ENCODE assay signal across 19 cellular contexts in the genomic region with DNA sequence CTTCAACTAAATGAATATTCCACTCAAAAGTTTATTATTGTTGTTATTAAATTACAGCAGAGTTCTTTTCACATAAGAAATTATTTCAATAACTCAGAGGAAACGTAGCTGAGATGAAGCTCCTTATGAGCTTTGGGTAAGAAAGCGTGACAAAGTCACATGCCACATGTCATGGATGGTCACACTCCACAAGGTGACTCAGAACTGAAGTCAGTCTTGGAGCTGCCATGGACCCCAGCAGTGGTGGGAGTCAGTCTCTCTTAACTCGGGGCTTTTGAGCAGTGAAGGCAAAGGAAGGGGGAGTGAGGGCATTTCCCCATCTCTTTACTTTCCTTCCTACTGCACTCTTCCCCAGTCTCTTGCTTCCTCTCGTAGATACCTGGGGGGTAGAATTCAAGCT.
DNase-seq lines count a peak whose midpoint lies in the region; ATAC-seq and TF ChIP-seq lines count a peak whose summit lies in the region.
"Had no signal": no experiment of that assay in that cellular context is flagged by ENCODE, and none has a peak within 500 bp of the region (broad histone marks: within the 10 kb centered on the region; RNA-seq: fewer than 3 reads in every experiment).

No MANE protein-coding gene starts in this region.

- no peaks in the 10 kb centered on the region for H3K9me2 ChIP-seq in Karpas-422 (replicated peaks; ENCODE audit: insufficient read depth, low read length)

- ATAC-seq in GM18868 (IDR thresholded peaks at IDR 0.05; ENCODE audit: unreplicated experiment) (peak; percentile 91), GM21423 (IDR thresholded peaks at IDR 0.05; ENCODE audit: unreplicated experiment) (peak; percentile 65), HG03108 (IDR thresholded peaks at IDR 0.05; ENCODE audit: unreplicated experiment) (peak; percentile 54), GM21786 (IDR thresholded peaks at IDR 0.05; ENCODE audit: unreplicated experiment) (no peak), mucosa of descending colon (no peak)
- ATAC-seq: heart left ventricle, PC-3, right cardiac atrium had no signal

- H3K4me1 ChIP-seq in mucosa of descending colon (ENCODE audit: low read depth), result no peaks in the 10 kb centered on the region
- no peaks in the 10 kb centered on the region for H3K4me1 ChIP-seq in Karpas-422 (ENCODE audit: low read length)
- H3K4me1 ChIP-seq: esophagus muscularis mucosa, heart left ventricle had no signal

- H3K27me3 ChIP-seq in Karpas-422 (ENCODE audit: low read length), result no peaks in the 10 kb centered on the region
- H3K27me3 ChIP-seq: esophagus muscularis mucosa, heart left ventricle had no signal

- H3K9me3 ChIP-seq in mucosa of descending colon, result no peaks in the 10 kb centered on the region
- no peaks in the 10 kb centered on the region for H3K9me3 ChIP-seq in Karpas-422 (ENCODE audit: low read length)
- H3K9me3 ChIP-seq: esophagus muscularis mucosa, heart left ventricle had no signal

- no peak for TF ChIP-seq CTCF in mucosa of descending colon (IDR thresholded peaks at IDR 0.05)

- no peak overlapping the region for H2AFZ ChIP-seq in Karpas-422 (ENCODE audit: low read length)

- H3K4me3 ChIP-seq in mucosa of descending colon, result no peak overlapping the region
- H3K4me3 ChIP-seq in Karpas-422 (ENCODE audit: low read length), result no peak overlapping the region
- H3K4me3 ChIP-seq: esophagus muscularis mucosa, heart left ventricle had no signal

- no peak overlapping the region for H3K9ac ChIP-seq in Karpas-422 (ENCODE audit: low read length)

- H3K27ac ChIP-seq in Karpas-422 (ENCODE audit: low read length), result no peak overlapping the region
- H3K27ac ChIP-seq: esophagus muscularis mucosa, heart left ventricle had no signal

- no peak overlapping the region for H3K4me2 ChIP-seq in Karpas-422 (ENCODE audit: low read depth, low read length, poor library complexity, severe bottlenecking)

- peak; percentile 6 for DNase-seq in left kidney (ENCODE audit: low read depth, low spot score)
- DNase-seq in NCI-H1436 treated with DMSO at 0.1 percent for 48 hours (lab: John Stamatoyannopoulos, UW), result no peak
- no peak for DNase-seq in mucosa of descending colon
- DNase-seq in Karpas-422, result no peak
- DNase-seq: activated CD4-positive, alpha-beta T cell treated with anti-CD3 and anti-CD28 coated beads for 48 hours; activated naive CD4-positive, alpha-beta T cell treated with anti-CD3 and anti-CD28 coated beads for 36 hours; dermis blood vessel endothelial cell; GDM1; heart left ventricle; NCI-H2029; PC-3; right cardiac atrium; substantia nigra; T1000 had no signal

- intact Hi-C loops in mucosa of descending colon (cut with DNase I, micrococcal nuclease), result no loop called here

- no peaks in the 10 kb centered on the region for H4K20me1 ChIP-seq in Karpas-422 (ENCODE audit: insufficient read depth, low read depth, low read length)

- H3K79me2 ChIP-seq in Karpas-422 (ENCODE audit: low read length), result no peaks in the 10 kb centered on the region

- no peaks in the 10 kb centered on the region for H3K36me3 ChIP-seq in mucosa of descending colon (ENCODE audit: low read depth)
- H3K36me3 ChIP-seq in Karpas-422 (ENCODE audit: insufficient read depth, low read length), result no peaks in the 10 kb centered on the region
- H3K36me3 ChIP-seq: esophagus muscularis mucosa, heart left ventricle had no signal

Comparison
In these comparisons a context has a peak if more than half of its experiments do, and no peak if none do; other contexts are left out.
1. ATAC-seq: peak in GM18868 (single experiment), GM21423 (single experiment) and HG03108 (single experiment); none in GM21786 (single experiment) and mucosa of descending colon (single experiment).